In genomic region chr9:129075996-129076639, GRCh38 we compare ENCODE assay signal across 20 cellular contexts.
"Had no signal": no experiment of that assay in that cellular context is flagged by ENCODE, and none has a peak within 500 bp of the region (broad histone marks: within the 10 kb centered on the region; RNA-seq: fewer than 3 reads in every experiment).

No MANE protein-coding gene starts in this region.

- H3K4me3 Mint-ChIP-seq: activated CD4-positive, alpha-beta T cell treated with anti-CD3 and anti-CD28 coated beads, Interleukin-2, amount 10 ng/mL, durations not matched to agents 7 days and 5 days; nephron progenitor cell had no signal

- H3K27me3 ChIP-seq: ascending aorta, breast epithelium, esophagus squamous epithelium, upper lobe of right lung had no signal

- ATAC-seq: activated CD4-positive, CD25-positive, alpha-beta regulatory T cell treated with anti-CD3 and anti-CD28 coated beads, Interleukin-2, amount 50 U/mL, for 24 hours; lower lobe of right lung; psoas muscle; right cardiac atrium; upper lobe of right lung had no signal

- H3K4me3 ChIP-seq: ascending aorta, breast epithelium, esophagus squamous epithelium, lower lobe of right lung, psoas muscle, smooth muscle cell, thoracic aorta, upper lobe of right lung had no signal

- H3K36me3 ChIP-seq: ascending aorta, breast epithelium, thoracic aorta, upper lobe of right lung had no signal

- H3K27ac ChIP-seq: ascending aorta, breast epithelium, lower lobe of right lung, psoas muscle, thoracic aorta, upper lobe of right lung had no signal

- H3K27me3 Mint-ChIP-seq: activated CD4-positive, alpha-beta T cell treated with anti-CD3 and anti-CD28 coated beads, Interleukin-2, amount 10 ng/mL, durations not matched to agents 7 days and 5 days had no signal

- H3K9me3 ChIP-seq: ascending aorta, breast epithelium, esophagus squamous epithelium, lower lobe of right lung, psoas muscle, thoracic aorta, upper lobe of right lung had no signal

- DNase-seq: activated CD4-positive, alpha-beta T cell treated with anti-CD3 and anti-CD28 coated beads, Interleukin-2, amount 10 ng/mL, durations not matched to agents 7 days and 5 days; activated CD8-positive, alpha-beta memory T cell treated with anti-CD3 and anti-CD28 coated beads, Interleukin-2, amount 50 U/mL, for 4 hours; activated effector memory CD4-positive, alpha-beta T cell treated with anti-CD3 and anti-CD28 coated beads, Interleukin-2, amount 50 U/mL, for 16 hours; activated naive CD4-positive, alpha-beta T cell treated with anti-CD3 and anti-CD28 coated beads, Interleukin-2, amount 50 U/mL, for 16 hours; activated T-cell treated with anti-CD3 and anti-CD28 coated beads, Interleukin-2, amount 50 U/mL, for 48 hours; cerebellar nuclear complex; effector memory CD4-positive, alpha-beta T cell; esophagus squamous epithelium; lower lobe of right lung; nephron progenitor cell; psoas muscle; right cardiac atrium; stimulated activated CD4-positive, alpha-beta T cell treated with anti-CD3 and anti-CD28 coated beads, Interleukin-4, amount 100 ng/mL, for 1 hour; T1000; upper lobe of right lung had no signal

- H3K27ac Mint-ChIP-seq: activated CD4-positive, alpha-beta T cell treated with anti-CD3 and anti-CD28 coated beads, Interleukin-2, amount 10 ng/mL, durations not matched to agents 7 days and 5 days; nephron progenitor cell had no signal

- H3K4me1 ChIP-seq: ascending aorta, breast epithelium, psoas muscle had no signal

- H3K9me3 Mint-ChIP-seq: activated CD4-positive, alpha-beta T cell treated with anti-CD3 and anti-CD28 coated beads, Interleukin-2, amount 10 ng/mL, durations not matched to agents 7 days and 5 days; nephron progenitor cell had no signal
